Comparison of ENCODE assay signal across 19 cellular contexts in genomic region chr9:83034587-83034986, GRCh38. TPM values are rescaled to one million over a fixed set of nuclear protein-coding genes. Genes with fewer than 3 reads are reported as not detected.
DNase-seq lines count a peak whose midpoint lies in the region; ATAC-seq, FAIRE-seq and TF ChIP-seq lines count a peak whose summit lies in the region.
"Had no signal": no experiment of that assay in that cellular context is flagged by ENCODE, and none has a peak within 500 bp of the region (broad histone marks: within the 10 kb centered on the region; RNA-seq: fewer than 3 reads in every experiment).

No MANE protein-coding gene starts in this region.

- no peaks in the 10 kb centered on the region for H4K20me1 ChIP-seq in keratinocyte (ENCODE audit: control insufficient read depth, extremely low read depth, insufficient read depth, low read length)

- BruUV-seq in A673 (replicated peaks; lab: Mats Ljungman, UMichigan) = no TSS peak

- H3K4me3 ChIP-seq in keratinocyte (ENCODE audit: control insufficient read depth in 2 of 3, extremely low read depth in 1 of 3, insufficient read depth in 2 of 3, low read depth in 1 of 3, low read length in 3 of 3) = no peak overlapping the region
- H3K4me3 ChIP-seq in A673 (ENCODE audit: low read depth, low read length, poor library complexity, severe bottlenecking) = no peak overlapping the region
- H3K4me3 ChIP-seq: dorsolateral prefrontal cortex, left ventricle myocardium inferior, right lobe of liver had no signal

- H3K9ac ChIP-seq in keratinocyte (ENCODE audit: control insufficient read depth, extremely low read depth, insufficient read depth, low read length) = no peak overlapping the region
- H3K9ac ChIP-seq: KMS-11, SK-N-SH had no signal

- no peak overlapping the region for H2AFZ ChIP-seq in keratinocyte (ENCODE audit: control insufficient read depth, low read length)

- POLR2A ChIA-PET in A673 (lab: Charles Lee; ENCODE audit: low non-redundant PET) = no interaction called here

- H3K36me3 Mint-ChIP-seq in HFFc6 (ENCODE audit: low read depth) = no peaks in the 10 kb centered on the region
- H3K36me3 Mint-ChIP-seq in activated naive CD4-positive, alpha-beta T cell treated with anti-CD3 and anti-CD28 coated beads, Interleukin-2, amount 10 ng/mL, durations not matched to agents 7 days and 5 days = no peaks in the 10 kb centered on the region

- H3K27ac Mint-ChIP-seq in HFFc6 = no peak overlapping the region
- H3K27ac Mint-ChIP-seq in activated naive CD4-positive, alpha-beta T cell treated with anti-CD3 and anti-CD28 coated beads, Interleukin-2, amount 10 ng/mL, durations not matched to agents 7 days and 5 days = no peak overlapping the region
- H3K27ac Mint-ChIP-seq: activated CD4-positive, alpha-beta T cell treated with anti-CD3 and anti-CD28 coated beads, Interleukin-2, amount 10 ng/mL, durations not matched to agents 24 days and 14 days had no signal

- DNase-seq in DMS53 (lab: John Stamatoyannopoulos, UW) (peak; percentile 80), HFFc6 (peak; percentile 28), SW480 (ENCODE audit: low spot score) (peak; percentile 83), keratinocyte (ENCODE audit: low read depth, low spot score) (peak; percentile 56), HuH-7.5 (ENCODE audit: low spot score) (no peak), A673 (ENCODE audit: low spot score) (no peak)
- DNase-seq in activated naive CD4-positive, alpha-beta T cell treated with anti-CD3 and anti-CD28 coated beads, Interleukin-2, amount 10 ng/mL, durations not matched to agents 7 days and 5 days = no peak
- DNase-seq: activated CD4-positive, alpha-beta T cell treated with anti-CD3 and anti-CD28 coated beads, Interleukin-2, amount 10 ng/mL, durations not matched to agents 24 days and 14 days; activated CD8-positive, alpha-beta memory T cell treated with anti-CD3 and anti-CD28 coated beads, Interleukin-2, amount 50 U/mL, for 48 hours; AML-193; dorsolateral prefrontal cortex; hippocampal formation; left ventricle myocardium inferior; NCI-H345; right lobe of liver; SK-N-SH had no signal

- H3K36me3 ChIP-seq in keratinocyte (ENCODE audit: control insufficient read depth in 2 of 2, extremely low read depth in 1 of 2, insufficient read depth in 2 of 2, low read length in 2 of 2) = no peaks in the 10 kb centered on the region
- H3K36me3 ChIP-seq in A673 (ENCODE audit: insufficient read depth, low read length, poor library complexity, severe bottlenecking) = no peaks in the 10 kb centered on the region
- H3K36me3 ChIP-seq: left ventricle myocardium inferior, right lobe of liver had no signal

- FAIRE-seq in keratinocyte (lab: Jason Lieb, UNC) = peak; percentile 59
- FAIRE-seq: D721Med had no signal

- H3K9me3 ChIP-seq in keratinocyte (ENCODE audit: control insufficient read depth, low read depth, low read length) = no peaks in the 10 kb centered on the region
- no peaks in the 10 kb centered on the region for H3K9me3 ChIP-seq in A673 (ENCODE audit: low read depth, low read length, poor library complexity, severe bottlenecking)
- H3K9me3 ChIP-seq: left ventricle myocardium inferior, right lobe of liver, SK-N-SH had no signal

- H3K9me1 ChIP-seq in keratinocyte (ENCODE audit: control insufficient read depth, extremely low read depth, insufficient read depth, low read length) = no peaks in the 10 kb centered on the region

- H3K27ac ChIP-seq in keratinocyte (ENCODE audit: control insufficient read depth, insufficient read depth, low read length) (no peak overlapping the region), A673 (ENCODE audit: low read depth, low read length, poor library complexity, severe bottlenecking) (no peak overlapping the region)
- H3K27ac ChIP-seq: dorsolateral prefrontal cortex, KMS-11, left ventricle myocardium inferior, right lobe of liver had no signal

- no peaks in the 10 kb centered on the region for H3K79me2 ChIP-seq in keratinocyte (ENCODE audit: control insufficient read depth, insufficient read depth, low read length)

- TF ChIP-seq CTCF in HFFc6 (IDR thresholded peaks at IDR 0.05) (no peak), keratinocyte (optimal IDR thresholded peaks at IDR 0.05 in 1 of 3, IDR thresholded peaks at IDR 0.05 in 1 of 3, conservative IDR thresholded peaks at IDR 0.05 in 1 of 3; ENCODE audit: extremely low read depth in 1 of 3, insufficient read depth in 2 of 3, low read length in 3 of 3) (peak in 2 of 3 experiments; percentile 23 to 57), A673 (conservative IDR thresholded peaks at IDR 0.05; ENCODE audit: low read depth, low read length) (no peak)

- ATAC-seq in GM19023 (IDR thresholded peaks at IDR 0.05; ENCODE audit: unreplicated experiment) = no peak
- ATAC-seq: right lobe of liver had no signal

- no peak overlapping the region for H3K4me3 Mint-ChIP-seq in HFFc6
- no peak overlapping the region for H3K4me3 Mint-ChIP-seq in activated naive CD4-positive, alpha-beta T cell treated with anti-CD3 and anti-CD28 coated beads, Interleukin-2, amount 10 ng/mL, durations not matched to agents 7 days and 5 days
- H3K4me3 Mint-ChIP-seq: activated CD4-positive, alpha-beta T cell treated with anti-CD3 and anti-CD28 coated beads, Interleukin-2, amount 10 ng/mL, durations not matched to agents 24 days and 14 days had no signal

- intact Hi-C loops in A673 (cut with micrococcal nuclease; ENCODE audit: unreplicated experiment) = no loop called here

- H3K4me1 Mint-ChIP-seq in HFFc6 (ENCODE audit: low read depth) = peaks cover 32% of the 10 kb centered on the region
- no peaks in the 10 kb centered on the region for H3K4me1 Mint-ChIP-seq in activated naive CD4-positive, alpha-beta T cell treated with anti-CD3 and anti-CD28 coated beads, Interleukin-2, amount 10 ng/mL, durations not matched to agents 7 days and 5 days
- H3K4me1 Mint-ChIP-seq: activated CD4-positive, alpha-beta T cell treated with anti-CD3 and anti-CD28 coated beads, Interleukin-2, amount 10 ng/mL, durations not matched to agents 24 days and 14 days had no signal

- H3K4me2 ChIP-seq in keratinocyte (ENCODE audit: control insufficient read depth, extremely low read depth, insufficient read depth, low read depth, low read length) = peak overlapping the region; percentile 13
- H3K4me2 ChIP-seq: KMS-11, SK-N-SH had no signal

- peaks cover 12% of the 10 kb centered on the region for H3K4me1 ChIP-seq in keratinocyte (ENCODE audit: control insufficient read depth, extremely low read depth, insufficient read depth, low read length)
- no peaks in the 10 kb centered on the region for H3K4me1 ChIP-seq in A673 (ENCODE audit: insufficient read depth, low read length, poor library complexity, severe bottlenecking)
- H3K4me1 ChIP-seq: left ventricle myocardium inferior, right lobe of liver had no signal

- peaks cover 7% of the 10 kb centered on the region for H3K27me3 Mint-ChIP-seq in HFFc6 (ENCODE audit: insufficient read depth)
- H3K27me3 Mint-ChIP-seq in activated naive CD4-positive, alpha-beta T cell treated with anti-CD3 and anti-CD28 coated beads, Interleukin-2, amount 10 ng/mL, durations not matched to agents 7 days and 5 days = peaks cover 3% of the 10 kb centered on the region
- H3K27me3 Mint-ChIP-seq: activated CD4-positive, alpha-beta T cell treated with anti-CD3 and anti-CD28 coated beads, Interleukin-2, amount 10 ng/mL, durations not matched to agents 24 days and 14 days had no signal

- CTCF ChIA-PET in A673 (lab: Charles Lee) = no interaction called here
- CTCF ChIA-PET in activated naive CD4-positive, alpha-beta T cell treated with anti-CD3 and anti-CD28 coated beads, Interleukin-2, amount 10 ng/mL, durations not matched to agents 7 days and 5 days (lab: Charles Lee) = no interaction called here

- H3K9me3 Mint-ChIP-seq in HFFc6 = no peaks in the 10 kb centered on the region
- no peaks in the 10 kb centered on the region for H3K9me3 Mint-ChIP-seq in activated naive CD4-positive, alpha-beta T cell treated with anti-CD3 and anti-CD28 coated beads, Interleukin-2, amount 10 ng/mL, durations not matched to agents 7 days and 5 days
- H3K9me3 Mint-ChIP-seq: activated CD4-positive, alpha-beta T cell treated with anti-CD3 and anti-CD28 coated beads, Interleukin-2, amount 10 ng/mL, durations not matched to agents 24 days and 14 days had no signal

- dilution Hi-C loops in keratinocyte (cut with MboI; ENCODE audit: extremely low pct_ligation_motif_present, low sequenced_read_pairs) = no loop called here

- H3K27me3 ChIP-seq in keratinocyte (ENCODE audit: control insufficient read depth, extremely low read depth, insufficient read depth, low read length) (no peaks in the 10 kb centered on the region), A673 (replicated peaks; ENCODE audit: insufficient read depth, low read depth, low read length, poor library complexity) (peaks cover 27% of the 10 kb centered on the region)
- H3K27me3 ChIP-seq: right lobe of liver had no signal

RNA-seq across cellular contexts. Expression of gene RASEF, which starts 28.4 kb away (rescaled TPM):
- total RNA-seq in HFFc6 (2021; fragmentation: NEBNext Ultra II Directional; extraction: Animal tissue kit (Norgen Biotek cat#: 25700)) = under 1 TPM in 3 of 6 experiments, not detected in 3; 0.05 to 0.10 (median 0.08) TPM
- polyA plus RNA-seq in keratinocyte = 0.08 to 0.52 TPM (median 0.28 TPM) in 3 replicates
- polyA plus RNA-seq in keratinocyte (2011; ENCODE audit: low read depth) = 1.4 TPM
- 0.14 and 0.33 TPM in 2 replicates for polyA plus RNA-seq in keratinocyte (2011; cell fraction: cytosol; rRNA removed)
- polyA plus RNA-seq in keratinocyte (2011; cell fraction: nucleus; rRNA removed) = 0.33 and 0.75 TPM in 2 replicates
- polyA plus RNA-seq in keratinocyte (2012; ENCODE audit: low replicate concordance) = 0.07 and 2.0 TPM in 2 replicates
- polyA minus RNA-seq in keratinocyte = 0.54 to 0.92 TPM in 2 of 3 replicates, not detected in the other
- not detected for polyA minus RNA-seq in keratinocyte (2011; cell fraction: cytosol; rRNA and poly(A)+ RNA removed)
- 0.74 and 0.93 TPM in 2 replicates for polyA minus RNA-seq in keratinocyte (2011; cell fraction: nucleus; rRNA and poly(A)+ RNA removed)
- 0.09 TPM in 1 of 2 replicates, not detected in the other for total RNA-seq in A673 (2021)
- total RNA-seq: activated CD4-positive, alpha-beta T cell treated with anti-CD3 and anti-CD28 coated beads, Interleukin-2, amount 10 ng/mL, durations not matched to agents 24 days and 14 days had no signal
- polyA plus RNA-seq: SK-N-SH had no signal

Comparison
In these comparisons a context has a peak if more than half of its experiments do, and no peak if none do; other contexts are left out.
1. DNase-seq: peak in DMS53 (single experiment), HFFc6 (single experiment), SW480 (single experiment) and keratinocyte (single experiment); none in HuH-7.5 (single experiment), A673 (single experiment) and activated naive CD4-positive, alpha-beta T cell treated with anti-CD3 and anti-CD28 coated beads, Interleukin-2, amount 10 ng/mL, durations not matched to agents 7 days and 5 days (single experiment).
2. CTCF ChIP-seq: peak in keratinocyte (2 of 3); none in HFFc6 (single experiment) and A673 (single experiment).